Comparison of ENCODE assay signal across 9 cellular contexts in the genomic region with DNA sequence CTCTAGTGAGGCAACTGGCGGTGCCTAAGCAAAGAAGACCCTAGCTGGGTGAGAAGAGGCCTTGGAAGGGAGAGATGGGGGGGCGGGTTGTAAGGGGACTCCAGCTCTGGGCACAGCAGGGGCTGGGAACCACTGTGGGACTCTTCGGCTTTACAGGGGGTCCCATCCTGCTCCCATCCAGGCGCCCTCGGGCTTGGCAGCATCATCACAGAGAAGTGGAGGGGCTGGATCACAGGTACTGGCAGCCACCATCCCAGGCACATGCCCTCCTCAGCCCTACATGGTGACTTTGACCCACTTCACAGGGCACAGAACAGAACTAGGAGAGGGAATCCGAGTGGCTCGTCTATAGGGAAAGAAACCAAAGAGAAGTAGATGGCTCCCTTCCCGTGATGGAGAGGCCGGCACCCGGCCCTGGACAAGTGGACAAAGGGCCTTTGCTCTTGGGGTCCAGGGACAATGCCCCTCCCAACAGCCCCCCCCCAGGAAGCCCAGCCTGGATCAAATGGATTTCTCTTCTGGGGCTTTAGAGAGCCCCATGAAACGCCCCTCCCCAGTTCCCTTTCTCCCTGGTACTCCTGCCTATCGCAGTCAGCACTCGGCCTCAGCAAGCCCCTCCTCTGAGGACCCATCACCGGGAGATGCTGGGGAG. TPM values are rescaled to one million over a fixed set of nuclear protein-coding genes. Genes with fewer than 3 reads are reported as not detected.
A peak's percentile ranks its signal among the peaks of the same experiment; 100 is the strongest.
DNase-seq lines count a peak whose midpoint lies in the region; ATAC-seq, FAIRE-seq and TF ChIP-seq lines count a peak whose summit lies in the region.
"Had no signal": no experiment of that assay in that cellular context is flagged by ENCODE, and none has a peak within 500 bp of the region (broad histone marks: within the 10 kb centered on the region; RNA-seq: fewer than 3 reads in every experiment).

No MANE protein-coding gene starts in this region.

- H3K4me3 ChIP-seq in bronchial epithelial cell (ENCODE audit: low read depth, low read length) = peak overlapping the region; percentile 49
- peak overlapping the region; percentile 71 for H3K4me3 ChIP-seq in mucosa of stomach (ENCODE audit: low read length)

- H3K36me3 Mint-ChIP-seq in stimulated activated naive CD8-positive, alpha-beta T cell treated with anti-CD3 and anti-CD28 coated beads, Interleukin-15, Interleukin-2, amounts not matched to agents 100 ng/mL and 50 ng/mL, for 24 hours (ENCODE audit: low read depth) = peaks cover 37% of the 10 kb centered on the region

- ATAC-seq in stimulated activated naive CD8-positive, alpha-beta T cell treated with anti-CD3 and anti-CD28 coated beads, Interleukin-15, Interleukin-2, amounts not matched to agents 100 U/mL and 50 U/mL, for 24 hours = no peak

- no peaks in the 10 kb centered on the region for H3K27me3 Mint-ChIP-seq in stimulated activated naive CD8-positive, alpha-beta T cell treated with anti-CD3 and anti-CD28 coated beads, Interleukin-15, Interleukin-2, amounts not matched to agents 100 ng/mL and 50 ng/mL, for 24 hours

- H3K36me3 ChIP-seq in bronchial epithelial cell (ENCODE audit: control insufficient read depth, insufficient read depth, low read length) = no peaks in the 10 kb centered on the region
- no peaks in the 10 kb centered on the region for H3K36me3 ChIP-seq in mucosa of stomach (ENCODE audit: control insufficient read depth, insufficient read depth, low read length)

- H3K4me3 Mint-ChIP-seq in stimulated activated naive CD8-positive, alpha-beta T cell treated with anti-CD3 and anti-CD28 coated beads, Interleukin-15, Interleukin-2, amounts not matched to agents 100 ng/mL and 50 ng/mL, for 24 hours = peak overlapping the region; percentile 93

- TF ChIP-seq CTCF in bronchial epithelial cell (IDR thresholded peaks at IDR 0.05; ENCODE audit: insufficient read depth, low read length, severe bottlenecking) = no peak

- FAIRE-seq in bronchial epithelial cell (lab: Jason Lieb, UNC) = no peak

- H3K9me3 ChIP-seq in mucosa of stomach (ENCODE audit: control insufficient read depth, low read length) = no peaks in the 10 kb centered on the region

- H3K27ac Mint-ChIP-seq in stimulated activated naive CD8-positive, alpha-beta T cell treated with anti-CD3 and anti-CD28 coated beads, Interleukin-15, Interleukin-2, amounts not matched to agents 100 ng/mL and 50 ng/mL, for 24 hours = peak overlapping the region; percentile 91

- peak overlapping the region; percentile 76 for H3K9ac ChIP-seq in mucosa of stomach (ENCODE audit: low read length)

- H3K4me1 ChIP-seq in mucosa of stomach (ENCODE audit: control insufficient read depth, insufficient read depth, low read length) = peaks cover 59% of the 10 kb centered on the region

- no peak for DNase-seq in stimulated activated naive CD8-positive, alpha-beta T cell treated with anti-CD3 and anti-CD28 coated beads, Interleukin-15, Interleukin-2, amounts not matched to agents 100 U/mL and 50 U/mL, for 24 hours
- DNase-seq in bronchial epithelial cell (ENCODE audit: low read depth) (no peak), KG1 (lab: John Stamatoyannopoulos, UW) (no peak), NCI-H524 (lab: John Stamatoyannopoulos, UW) (no peak), DMS153 (lab: John Stamatoyannopoulos, UW) (no peak)
- DNase-seq in activated CD4-positive, alpha-beta T cell treated with anti-CD3 and anti-CD28 coated beads, Interleukin-2, amount 50 U/mL, for 4 hours = no peak
- DNase-seq: SW 1271 had no signal

- peaks cover 48% of the 10 kb centered on the region for H3K4me1 Mint-ChIP-seq in stimulated activated naive CD8-positive, alpha-beta T cell treated with anti-CD3 and anti-CD28 coated beads, Interleukin-15, Interleukin-2, amounts not matched to agents 100 ng/mL and 50 ng/mL, for 24 hours (ENCODE audit: low read depth)

- no peaks in the 10 kb centered on the region for H3K9me3 Mint-ChIP-seq in stimulated activated naive CD8-positive, alpha-beta T cell treated with anti-CD3 and anti-CD28 coated beads, Interleukin-15, Interleukin-2, amounts not matched to agents 100 ng/mL and 50 ng/mL, for 24 hours

- H3K27me3 ChIP-seq in bronchial epithelial cell (ENCODE audit: control insufficient read depth, insufficient read depth, low read length) (peaks cover 3% of the 10 kb centered on the region), mucosa of stomach (ENCODE audit: control insufficient read depth, insufficient read depth, low read length) (no peaks in the 10 kb centered on the region)

RNA-seq across cellular contexts. Expression of a gene that starts 54.0 kb away (rescaled TPM):
- total RNA-seq in bronchial epithelial cell = 44.2 and 61.8 TPM in 2 replicates
